ENCODE assay signal across 8 cellular contexts in the genomic region with DNA sequence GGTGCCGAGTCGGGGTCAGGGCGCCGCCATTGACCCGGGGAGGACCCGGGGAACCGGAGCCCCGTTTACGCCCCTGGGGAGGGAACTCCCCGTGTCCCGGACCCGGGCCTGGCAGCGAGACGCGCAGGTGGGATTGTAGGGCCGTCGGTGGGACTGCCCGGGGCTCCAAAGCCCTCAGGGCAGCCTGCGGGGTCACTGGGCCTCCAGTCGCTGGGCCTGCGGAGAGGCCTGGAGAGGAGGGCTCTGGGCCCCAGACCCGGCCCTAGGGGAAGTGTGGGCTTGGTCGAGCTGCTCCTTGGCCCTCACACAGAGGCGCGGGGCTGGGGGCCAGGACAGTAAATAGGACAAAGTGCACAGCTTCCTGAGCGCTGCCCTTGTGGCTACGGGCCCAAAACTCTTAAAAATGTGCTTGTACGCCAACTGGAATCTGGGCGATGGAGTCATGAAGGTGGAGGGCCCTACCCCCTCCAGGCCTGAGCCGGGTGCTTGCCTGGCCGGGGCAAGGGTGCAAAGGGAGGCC. TPM values are rescaled to one million over a fixed set of nuclear protein-coding genes. Genes with fewer than 3 reads are reported as not detected.
DNase-seq lines count a peak whose midpoint lies in the region; ATAC-seq, FAIRE-seq and TF ChIP-seq lines count a peak whose summit lies in the region.

No MANE protein-coding gene starts in this region.

- TF ChIP-seq CTCF in RWPE2 (IDR thresholded peaks at IDR 0.05; ENCODE audit: poor library complexity, severe bottlenecking) (no peak), gastroesophageal sphincter (IDR thresholded peaks at IDR 0.05) (no peak)

- TF ChIP-seq POLR2A in GM12892 (IDR thresholded peaks at IDR 0.05; ENCODE audit: low read depth, low read length) (no peak), gastroesophageal sphincter (IDR thresholded peaks at IDR 0.05) (no peak)

- ATAC-seq in RWPE2 (ENCODE audit: low read depth) (no peak), gastroesophageal sphincter (no peak)

- H3K27ac ChIP-seq in RWPE2 (ENCODE audit: poor library complexity, severe bottlenecking) (no peak overlapping the region), gastroesophageal sphincter (peak overlapping the region in 3 of 4 donors; percentile 58 to 71 (median 66))

- peak overlapping the region; percentile 40 for H3K4me3 ChIP-seq in RWPE2 (ENCODE audit: severe bottlenecking)
- peak overlapping the region; percentile 32 to 67 for H3K4me3 ChIP-seq in gastroesophageal sphincter

- no peaks in the 10 kb centered on the region for H3K9me3 ChIP-seq in RWPE2 (ENCODE audit: severe bottlenecking)
- no peaks in the 10 kb centered on the region for H3K9me3 ChIP-seq in gastroesophageal sphincter

- peak; percentile 31 for DNase-seq in GM12892 (ENCODE audit: insufficient read length)
- DNase-seq in RWPE2 (ENCODE audit: low spot score): no peak
- peak; percentile 48 for DNase-seq in retina
- DNase-seq in DMS53 (lab: John Stamatoyannopoulos, UW): no peak
- no peak for DNase-seq in activated CD4-positive, alpha-beta T cell treated with anti-CD3 and anti-CD28 coated beads, Interleukin-2, amount 50 U/mL, for 1 hour
- no peak for DNase-seq in activated CD4-positive, CD25-positive, alpha-beta regulatory T cell (lab: John Stamatoyannopoulos, UW)
- DNase-seq in DMS153 (lab: John Stamatoyannopoulos, UW): no peak

- H3K27me3 ChIP-seq in RWPE2 (ENCODE audit: insufficient read depth, poor library complexity, severe bottlenecking) (no peaks in the 10 kb centered on the region), gastroesophageal sphincter (peaks cover 3% of the 10 kb centered on the region)

- FAIRE-seq in GM12892 (lab: Jason Lieb, UNC): no peak

- H3K36me3 ChIP-seq in RWPE2 (ENCODE audit: low read depth): no peaks in the 10 kb centered on the region
- H3K36me3 ChIP-seq in gastroesophageal sphincter: no peaks in the 10 kb centered on the region

- 58% methylated on average over 5 of the region's 31 CpGs; no CpG with 5 or more reads in 1 of the 2 donors for WGBS in gastroesophageal sphincter (ENCODE audit: low coverage in 1 of 2), 2 donors

- H3K4me1 ChIP-seq in RWPE2 (ENCODE audit: insufficient read depth, poor library complexity, severe bottlenecking) (no peaks in the 10 kb centered on the region), gastroesophageal sphincter (peaks cover 0 to 29% (median 5%) of the 10 kb centered on the region in 3 donors)

- TF ChIP-seq EP300 in gastroesophageal sphincter (IDR thresholded peaks at IDR 0.05): no peak

RNA-seq across cellular contexts. Expression of gene ECHDC3, which starts 0.7 kb away (rescaled TPM):
- 7.6 TPM for polyA plus RNA-seq in GM12892 (2012; ENCODE audit: missing spikeins)
- total RNA-seq in gastroesophageal sphincter: 10 to 100 TPM in 3 of 4 donors, 1 to 10 TPM in 1; 7.3 to 19.3 (median 14.0) TPM

Comparison
In these comparisons a context has a peak if more than half of its experiments do, and no peak if none do; other contexts are left out.
1. DNase-seq: peak in GM12892 (single experiment) and retina (single experiment); none in RWPE2 (single experiment), DMS53 (single experiment), activated CD4-positive, alpha-beta T cell treated with anti-CD3 and anti-CD28 coated beads, Interleukin-2, amount 50 U/mL, for 1 hour (single experiment), activated CD4-positive, CD25-positive, alpha-beta regulatory T cell (0 of 4) and DMS153 (single experiment).